Comparison of ENCODE assay signal across 8 cellular contexts in the genomic region with DNA sequence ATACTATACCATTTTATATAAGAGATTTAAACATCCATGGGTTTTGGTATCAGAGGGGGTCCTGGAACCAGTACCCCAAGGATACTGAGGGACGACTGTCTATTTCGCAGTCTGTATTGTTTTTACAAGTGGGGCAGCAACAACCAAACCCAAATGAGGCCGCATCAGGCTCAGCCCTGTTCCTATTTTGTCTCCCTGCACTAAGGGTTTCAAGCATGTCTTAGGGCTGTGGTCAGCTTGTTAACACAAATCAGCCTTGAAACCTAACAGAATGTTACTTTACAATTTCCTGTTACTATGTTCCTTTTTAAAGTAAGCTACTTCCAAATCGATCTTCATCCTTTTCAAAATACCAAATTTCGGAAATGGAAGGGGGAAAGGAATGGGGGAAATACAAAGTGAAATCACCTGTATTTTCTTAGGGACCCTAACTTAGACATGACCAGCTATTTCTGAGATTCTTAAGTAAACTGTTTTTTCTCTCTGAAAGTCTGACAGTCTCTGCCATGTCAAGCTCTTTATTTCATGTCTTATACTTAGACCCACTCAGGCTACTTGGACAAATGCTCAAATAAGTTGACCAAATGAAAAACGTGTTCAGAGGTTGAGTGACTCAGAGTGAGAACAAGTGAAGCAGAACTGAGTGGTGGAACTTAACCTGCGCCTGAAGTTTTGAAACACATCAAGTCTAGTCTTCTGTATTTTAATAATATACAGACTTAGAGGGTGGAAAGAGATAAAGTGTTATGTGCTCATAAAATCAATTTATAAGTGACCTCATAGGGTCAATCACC.
DNase-seq lines count a peak whose midpoint lies in the region; ATAC-seq and TF ChIP-seq lines count a peak whose summit lies in the region.

No MANE protein-coding gene starts in this region.

- no peak for TF ChIP-seq POLR2A in testis (IDR thresholded peaks at IDR 0.05)

- no peak overlapping the region for H3K9ac ChIP-seq in colonic mucosa (ENCODE audit: low read depth in 2 of 2, low read length in 2 of 2)

- ATAC-seq in GM19468 (IDR thresholded peaks at IDR 0.05; ENCODE audit: extremely low read depth, unreplicated experiment) (peak; percentile 80), HG03469 (IDR thresholded peaks at IDR 0.05; ENCODE audit: unreplicated experiment) (peak; percentile 87)

- intact Hi-C loops in colonic mucosa (cut with DNase I): no loop called here
- intact Hi-C loops in testis (cut with DNase I; ENCODE audit: low total_unique reads): no loop called here

- H3K27ac ChIP-seq in colonic mucosa: peak overlapping the region; percentile 24
- no peak overlapping the region for H3K27ac ChIP-seq in testis

- H3K27me3 ChIP-seq in colonic mucosa: no peaks in the 10 kb centered on the region
- no peaks in the 10 kb centered on the region for H3K27me3 ChIP-seq in testis

- WGBS in testis, 2 donors: 75 to 79% methylated on average over 7 of the region's 7 CpGs

- H3K9me3 ChIP-seq in colonic mucosa: no peaks in the 10 kb centered on the region
- H3K9me3 ChIP-seq in testis: no peaks in the 10 kb centered on the region

- H3K4me3 ChIP-seq in GM08714 (ENCODE audit: low read length) (peak overlapping the region; percentile 64), colonic mucosa (no peak overlapping the region), testis (no peak overlapping the region)

- no peaks in the 10 kb centered on the region for H3K36me3 ChIP-seq in colonic mucosa
- no peaks in the 10 kb centered on the region for H3K36me3 ChIP-seq in testis (ENCODE audit: low read depth, missing control alignments)

- H3K4me1 ChIP-seq in colonic mucosa: no peaks in the 10 kb centered on the region
- no peaks in the 10 kb centered on the region for H3K4me1 ChIP-seq in testis

- TF ChIP-seq CTCF in colonic mucosa (IDR thresholded peaks at IDR 0.05): no peak
- no peak for TF ChIP-seq CTCF in testis (IDR thresholded peaks at IDR 0.05)

- no peak for DNase-seq in colonic mucosa
- DNase-seq in testis: no peak
- DNase-seq in hypothalamus (lab: John Stamatoyannopoulos, UW): no peak
- no peak for DNase-seq in H4 (ENCODE audit: low spot score)
- DNase-seq in NCI-H774 (lab: John Stamatoyannopoulos, UW): no peak
